Comparison of ENCODE assay signal across 1 cellular context in genomic region chr3:107833046-107833445, GRCh38.
TF ChIP-seq lines count a peak whose summit lies in the region.

No MANE protein-coding gene starts in this region.

TF ChIP-seq in SK-N-SH treated with all-trans-retinoic acid at 6 μM for 48 hours, 23 proteins besides CTCF, POLR2A, EP300 and RAD21 (continued from another document):
- no peak for TF ChIP-seq PATZ1 (CRISPR knock-in tag; IDR thresholded peaks at IDR 0.05; ENCODE audit: borderline replicate concordance)
